In the genomic region with DNA sequence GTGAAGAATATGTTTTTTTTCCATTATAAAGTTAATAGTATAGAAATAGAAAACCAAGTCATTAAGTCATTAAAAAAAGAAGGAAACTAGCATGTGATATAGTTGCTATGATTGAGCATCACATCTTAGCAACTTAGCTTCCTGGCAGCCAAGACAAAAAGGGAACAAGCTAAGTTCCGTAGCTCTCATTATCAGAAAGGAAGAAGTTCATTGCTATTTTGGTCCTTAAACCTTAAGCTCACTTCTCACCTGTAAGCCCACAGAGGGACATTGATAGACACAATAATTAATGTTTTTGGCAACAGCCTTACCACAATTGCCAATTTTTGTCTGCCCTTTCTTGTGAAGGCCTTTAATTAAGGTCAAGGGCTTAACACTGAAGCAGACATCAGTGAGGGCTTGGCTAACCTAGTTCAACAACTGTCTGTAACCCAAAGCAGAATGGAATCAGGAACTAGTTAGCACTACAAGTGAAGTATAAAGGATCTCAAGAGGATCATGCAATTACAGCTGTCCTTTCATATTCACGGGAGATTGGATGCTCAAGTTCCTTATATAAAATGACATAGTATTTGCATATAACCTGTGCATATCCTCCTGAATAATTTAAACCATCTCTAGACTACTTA, we compare ENCODE assay signal across 1 cellular context.
TF ChIP-seq lines count a peak whose summit lies in the region.

No MANE protein-coding gene starts in this region.

TF ChIP-seq in SK-N-SH, 30 proteins besides CTCF, POLR2A, EP300 and RAD21 (continued from another document):
- TF ChIP-seq, protein P1, sequence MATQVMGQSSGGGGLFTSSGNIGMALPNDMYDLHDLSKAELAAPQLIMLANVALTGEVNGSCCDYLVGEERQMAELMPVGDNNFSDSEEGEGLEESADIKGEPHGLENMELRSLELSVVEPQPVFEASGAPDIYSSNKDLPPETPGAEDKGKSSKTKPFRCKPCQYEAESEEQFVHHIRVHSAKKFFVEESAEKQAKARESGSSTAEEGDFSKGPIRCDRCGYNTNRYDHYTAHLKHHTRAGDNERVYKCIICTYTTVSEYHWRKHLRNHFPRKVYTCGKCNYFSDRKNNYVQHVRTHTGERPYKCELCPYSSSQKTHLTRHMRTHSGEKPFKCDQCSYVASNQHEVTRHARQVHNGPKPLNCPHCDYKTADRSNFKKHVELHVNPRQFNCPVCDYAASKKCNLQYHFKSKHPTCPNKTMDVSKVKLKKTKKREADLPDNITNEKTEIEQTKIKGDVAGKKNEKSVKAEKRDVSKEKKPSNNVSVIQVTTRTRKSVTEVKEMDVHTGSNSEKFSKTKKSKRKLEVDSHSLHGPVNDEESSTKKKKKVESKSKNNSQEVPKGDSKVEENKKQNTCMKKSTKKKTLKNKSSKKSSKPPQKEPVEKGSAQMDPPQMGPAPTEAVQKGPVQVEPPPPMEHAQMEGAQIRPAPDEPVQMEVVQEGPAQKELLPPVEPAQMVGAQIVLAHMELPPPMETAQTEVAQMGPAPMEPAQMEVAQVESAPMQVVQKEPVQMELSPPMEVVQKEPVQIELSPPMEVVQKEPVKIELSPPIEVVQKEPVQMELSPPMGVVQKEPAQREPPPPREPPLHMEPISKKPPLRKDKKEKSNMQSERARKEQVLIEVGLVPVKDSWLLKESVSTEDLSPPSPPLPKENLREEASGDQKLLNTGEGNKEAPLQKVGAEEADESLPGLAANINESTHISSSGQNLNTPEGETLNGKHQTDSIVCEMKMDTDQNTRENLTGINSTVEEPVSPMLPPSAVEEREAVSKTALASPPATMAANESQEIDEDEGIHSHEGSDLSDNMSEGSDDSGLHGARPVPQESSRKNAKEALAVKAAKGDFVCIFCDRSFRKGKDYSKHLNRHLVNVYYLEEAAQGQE (IDR thresholded peaks at IDR 0.05; ENCODE audit: low read depth, low read length), result no peak
- TF ChIP-seq, protein P2, sequence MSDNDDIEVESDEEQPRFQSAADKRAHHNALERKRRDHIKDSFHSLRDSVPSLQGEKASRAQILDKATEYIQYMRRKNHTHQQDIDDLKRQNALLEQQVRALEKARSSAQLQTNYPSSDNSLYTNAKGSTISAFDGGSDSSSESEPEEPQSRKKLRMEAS (IDR thresholded peaks at IDR 0.05; ENCODE audit: low read depth), result no peak
- TF ChIP-seq FOXJ3 (CRISPR knock-in tag; IDR thresholded peaks at IDR 0.05) (no peak), GATA2 (CRISPR knock-in tag; IDR thresholded peaks at IDR 0.05) (no peak), RCOR1 (IDR thresholded peaks at IDR 0.05; ENCODE audit: low read length) (no peak), JUND (IDR thresholded peaks at IDR 0.05) (no peak), EZH2phosphoT487 (IDR thresholded peaks at IDR 0.05; ENCODE audit: borderline replicate concordance, low read depth) (no peak), FOSL2 (IDR thresholded peaks at IDR 0.05; ENCODE audit: borderline replicate concordance, low read depth) (no peak), MXI1 (IDR thresholded peaks at IDR 0.05; ENCODE audit: low read depth, low read length) (no peak), TAF1 (IDR thresholded peaks at IDR 0.05; ENCODE audit: borderline replicate concordance, low read depth, low read length) (no peak), MEF2A (IDR thresholded peaks at IDR 0.05; ENCODE audit: borderline replicate concordance, low read depth) (no peak)
